Comparison of ENCODE assay signal across 30 cellular contexts in genomic region chr6:29590218-29590808, GRCh38. TPM values are rescaled to one million over a fixed set of nuclear protein-coding genes. Genes with fewer than 3 reads are reported as not detected.
"Had no signal": no experiment of that assay in that cellular context is flagged by ENCODE, and none has a peak within 500 bp of the region (broad histone marks: within the 10 kb centered on the region; RNA-seq: fewer than 3 reads in every experiment).

No MANE protein-coding gene starts in this region.

- H3K4me2 ChIP-seq: smooth muscle cell had no signal

- H3K9me3 ChIP-seq: gastrocnemius medialis, mucosa of descending colon, neutrophil, prostate gland, right atrium auricular region, stomach, thyroid gland, vagina had no signal

- H3K36me3 ChIP-seq: gastrocnemius medialis, neutrophil, prostate gland, right atrium auricular region, stomach, thyroid gland, vagina had no signal

- H3K4me1 ChIP-seq: gastrocnemius medialis, parathyroid adenoma, prostate gland, right atrium auricular region, stomach, vagina had no signal

- H2AFZ ChIP-seq: parathyroid adenoma had no signal

- H3K27ac ChIP-seq: epithelial cell of prostate, gastrocnemius medialis, neutrophil, parathyroid adenoma, prostate gland, right atrium auricular region, stomach, thyroid gland, vagina had no signal

- H3K4me3 ChIP-seq: gastrocnemius medialis, mucosa of descending colon, prostate gland, right atrium auricular region, smooth muscle cell, stomach, thyroid gland, vagina had no signal

- H3K79me2 ChIP-seq: parathyroid adenoma had no signal

- H3K27me3 ChIP-seq: right atrium auricular region, thyroid gland, vagina had no signal

- ATAC-seq: gastrocnemius medialis; stimulated activated effector memory CD8-positive, alpha-beta T cell treated with anti-CD3 and anti-CD28 coated beads, Interleukin-12 subunit alpha, Interleukin-12 subunit beta, amount 100 ng/mL, for 72 hours had no signal

- DNase-seq: gastrocnemius medialis; kidney; mesenchymal stem cell; mucosa of descending colon; naive B cell; stimulated activated CD4-positive, alpha-beta T cell treated with anti-CD3 and anti-CD28 coated beads, Interleukin-4, amount 100 ng/mL, for 24 hours; stomach had no signal

- H3K9ac ChIP-seq: parathyroid adenoma had no signal

RNA-seq across cellular contexts. Expression of gene OR2H2, which starts 5.4 kb away (rescaled TPM):
- total RNA-seq: endodermal cell; esophagus mucosa; gastrocnemius medialis; glomerular endothelial cell; kidney; left lobe of liver; lower leg skin; lung microvascular endothelial cell; mesothelial cell of epicardium; mucosa of descending colon; natural killer cell treated with Interleukin-12 subunit alpha and Interleukin-12 subunit beta and Interleukin-15 and Interleukin-18, amount 100 ng/mL, for 72 hours; neural crest cell; omental fat pad; prostate gland; right atrium auricular region; sciatic nerve; smooth muscle cell; stomach; subcutaneous adipose tissue; temporal lobe; thyroid gland; ureter; vagina had no signal
- polyA plus RNA-seq: smooth muscle cell, stomach had no signal

RNA-seq across cellular contexts. Expression of gene UBD, which starts 30.8 kb away (rescaled TPM):
- total RNA-seq: endodermal cell, neural crest cell, right atrium auricular region, smooth muscle cell, vagina had no signal
